20 cellular contexts compared by ENCODE assay signal in genomic region chr3:69248394-69248793, GRCh38.
DNase-seq lines count a peak whose midpoint lies in the region; ATAC-seq and TF ChIP-seq lines count a peak whose summit lies in the region.
"Had no signal": no experiment of that assay in that cellular context is flagged by ENCODE, and none has a peak within 500 bp of the region (broad histone marks: within the 10 kb centered on the region; RNA-seq: fewer than 3 reads in every experiment).

No MANE protein-coding gene starts in this region.

- no peak for ATAC-seq in stimulated activated effector memory CD8-positive, alpha-beta T cell treated with anti-CD3 and anti-CD28 coated beads, Interleukin-12 subunit alpha, Interleukin-12 subunit beta, amount 100 ng/mL, for 72 hours

- peak overlapping the region; percentile 48; the same call in 1 of the 2 replicates for H3K4me3 ChIP-seq in HUES6 (ENCODE audit: low read depth, low read length)
- H3K4me3 ChIP-seq: lung, sigmoid colon had no signal

- TF ChIP-seq CTCF in mesothelial cell of epicardium (IDR thresholded peaks at IDR 0.05; ENCODE audit: unreplicated experiment): no peak

- H3K9me3 Mint-ChIP-seq in mesothelial cell of epicardium: no peaks in the 10 kb centered on the region
- no peaks in the 10 kb centered on the region for H3K9me3 Mint-ChIP-seq in stimulated activated effector memory CD8-positive, alpha-beta T cell treated with anti-CD3 and anti-CD28 coated beads, Interleukin-12 subunit alpha, Interleukin-12 subunit beta, amount 100 ng/mL, for 72 hours
- H3K9me3 Mint-ChIP-seq: activated CD4-positive, alpha-beta T cell treated with anti-CD3 and anti-CD28 coated beads, Interleukin-2, amount 10 ng/mL, durations not matched to agents 24 days and 14 days had no signal

- no peaks in the 10 kb centered on the region for H3K36me3 ChIP-seq in HUES6 (ENCODE audit: control insufficient read depth, insufficient read depth, low read length)
- H3K36me3 ChIP-seq: sigmoid colon had no signal

- H3K27me3 ChIP-seq in HUES6 (ENCODE audit: control insufficient read depth, insufficient read depth, low read length): peaks cover 20% of the 10 kb centered on the region; the same call in 1 of the 2 replicates
- H3K27me3 ChIP-seq: neutrophil, sigmoid colon had no signal

- H3K27ac Mint-ChIP-seq in mesothelial cell of epicardium: peak overlapping the region; percentile 97
- H3K27ac Mint-ChIP-seq in stimulated activated effector memory CD8-positive, alpha-beta T cell treated with anti-CD3 and anti-CD28 coated beads, Interleukin-12 subunit alpha, Interleukin-12 subunit beta, amount 100 ng/mL, for 72 hours: no peak overlapping the region

- no peak overlapping the region for H3K9ac ChIP-seq in HUES6 (ENCODE audit: low read length)

- peaks cover 39% of the 10 kb centered on the region for H3K4me1 ChIP-seq in HUES6 (ENCODE audit: control insufficient read depth, insufficient read depth, low read length)

- H3K4me1 Mint-ChIP-seq in mesothelial cell of epicardium: peaks cover 65% of the 10 kb centered on the region
- peaks cover 7% of the 10 kb centered on the region for H3K4me1 Mint-ChIP-seq in stimulated activated effector memory CD8-positive, alpha-beta T cell treated with anti-CD3 and anti-CD28 coated beads, Interleukin-12 subunit alpha, Interleukin-12 subunit beta, amount 100 ng/mL, for 72 hours

- H3K9me3 ChIP-seq in HUES6 (ENCODE audit: control insufficient read depth, insufficient read depth, low read depth, low read length): no peaks in the 10 kb centered on the region
- H3K9me3 ChIP-seq: neutrophil, sigmoid colon had no signal

- no peak overlapping the region for H3K27ac ChIP-seq in HUES6 (ENCODE audit: low read depth, low read length)
- H3K27ac ChIP-seq: neutrophil had no signal

- H3K36me3 Mint-ChIP-seq in mesothelial cell of epicardium: peaks cover 9% of the 10 kb centered on the region
- peaks cover 6% of the 10 kb centered on the region for H3K36me3 Mint-ChIP-seq in stimulated activated effector memory CD8-positive, alpha-beta T cell treated with anti-CD3 and anti-CD28 coated beads, Interleukin-12 subunit alpha, Interleukin-12 subunit beta, amount 100 ng/mL, for 72 hours

- peak overlapping the region; percentile 81 for H3K4me3 Mint-ChIP-seq in mesothelial cell of epicardium
- H3K4me3 Mint-ChIP-seq in stimulated activated effector memory CD8-positive, alpha-beta T cell treated with anti-CD3 and anti-CD28 coated beads, Interleukin-12 subunit alpha, Interleukin-12 subunit beta, amount 100 ng/mL, for 72 hours: peak overlapping the region; percentile 60

- no peaks in the 10 kb centered on the region for H3K27me3 Mint-ChIP-seq in mesothelial cell of epicardium (ENCODE audit: low read depth)

- DNase-seq in glomerular visceral epithelial cell (ENCODE audit: extremely low spot score): peak; percentile 25
- DNase-seq in mesothelial cell of epicardium (ENCODE audit: low spot score in 2 of 2, unreplicated experiment in 2 of 2): no peak
- DNase-seq in stimulated activated effector memory CD8-positive, alpha-beta T cell treated with anti-CD3 and anti-CD28 coated beads, Interleukin-12 subunit alpha, Interleukin-12 subunit beta, amount 100 ng/mL, for 72 hours (ENCODE audit: low spot score in 2 of 2): no peak
- no peak for DNase-seq in NCI-H1930 (lab: John Stamatoyannopoulos, UW)
- DNase-seq in GM19238 (ENCODE audit: insufficient read length, low spot score): no peak
- no peak for DNase-seq in NCI-H2081 treated with DMSO at 0.1 percent for 48 hours (lab: John Stamatoyannopoulos, UW)
- DNase-seq in anterior cingulate cortex (lab: John Stamatoyannopoulos, UW): no peak
- DNase-seq: activated CD4-positive, alpha-beta T cell treated with anti-CD3 and anti-CD28 coated beads, Interleukin-2, amount 10 ng/mL, durations not matched to agents 24 days and 14 days; activated CD8-positive, alpha-beta memory T cell treated with anti-CD3 and anti-CD28 coated beads, Interleukin-2, amount 50 U/mL, for 4 hours; activated gamma-delta T cell treated with Interleukin-2 at 50 U/mL for 16 hours; amygdala; foreskin melanocyte; IMR-90; MV-4-11; NCI-H2171; sigmoid colon; stimulated activated CD4-positive, alpha-beta T cell treated with anti-CD3 and anti-CD28 coated beads, Interleukin-2, amount 100 ng/mL, for 24 hours had no signal
